ENCODE assay signal across 19 cellular contexts in the genomic region with DNA sequence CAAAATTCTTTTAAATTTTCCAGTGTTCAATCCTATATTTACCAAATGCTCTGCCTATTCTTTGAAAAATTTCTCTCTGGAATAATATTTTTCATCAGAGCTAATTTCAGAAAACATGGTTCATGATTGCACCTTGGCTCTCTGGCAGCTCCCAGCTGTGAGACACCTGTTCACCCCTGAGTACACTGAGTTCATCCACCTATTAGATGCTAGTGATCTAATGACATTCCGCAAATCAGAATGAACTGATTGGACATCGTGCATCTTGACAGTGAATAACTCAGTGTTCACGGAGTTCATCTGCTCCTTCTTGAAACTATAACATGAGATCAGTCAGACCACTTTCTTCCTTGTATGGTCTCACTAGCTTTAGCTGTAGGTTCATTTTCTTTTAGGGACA.
"Had no signal": no experiment of that assay in that cellular context is flagged by ENCODE, and none has a peak within 500 bp of the region (broad histone marks: within the 10 kb centered on the region; RNA-seq: fewer than 3 reads in every experiment).

No MANE protein-coding gene starts in this region.

- DNase-seq: Karpas-422, KG1, MG63, NCI-H1092, NCI-H1105 treated with DMSO at 0.1 percent for 48 hours, NCI-H1436 treated with DMSO at 0.1 percent for 48 hours, NCI-H1694, NCI-H187 treated with DMSO at 0.1 percent for 48 hours, NCI-H2029 treated with DMSO at 0.1 percent for 48 hours, NCI-H226, NCI-H446, NCI-H510A, NCI-H524 treated with DMSO at 0.1 percent for 48 hours, NCI-H82, Right ventricle myocardium superior, RPMI8226, SIG-M5 had no signal

- H3K27me3 ChIP-seq: MG63, SJSA1 had no signal

- H3K36me3 ChIP-seq: MG63, SJSA1 had no signal

- H3K27ac ChIP-seq: SJSA1, SK-N-MC had no signal

- H3K9me3 ChIP-seq: MG63, SJSA1 had no signal

- H3K4me3 ChIP-seq: MG63, SJSA1, SK-N-MC had no signal
